Comparison of ENCODE assay signal across 9 cellular contexts in the genomic region with DNA sequence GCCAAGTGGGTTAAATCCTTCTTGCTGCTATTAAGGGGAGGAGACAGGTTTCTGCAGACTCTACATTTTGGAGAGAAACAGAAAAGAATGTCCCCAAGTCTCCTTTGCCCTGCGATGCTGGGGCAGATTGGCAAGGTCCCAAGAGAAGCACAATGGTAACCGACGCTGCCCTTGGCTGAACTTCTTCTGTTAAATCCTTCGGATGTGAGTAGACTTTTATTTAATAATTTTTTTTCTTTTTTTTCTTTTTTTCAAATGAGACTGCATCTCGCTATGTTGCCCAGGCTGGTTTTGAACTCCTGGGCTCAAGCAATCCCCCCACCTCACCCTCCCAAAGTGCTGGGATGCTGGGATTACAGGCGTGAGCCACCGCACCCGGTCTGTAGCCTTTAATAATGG. TPM values are rescaled to one million over a fixed set of nuclear protein-coding genes. Genes with fewer than 3 reads are reported as not detected.
DNase-seq lines count a peak whose midpoint lies in the region; ATAC-seq, FAIRE-seq and TF ChIP-seq lines count a peak whose summit lies in the region.
"Had no signal": no experiment of that assay in that cellular context is flagged by ENCODE, and none has a peak within 500 bp of the region (broad histone marks: within the 10 kb centered on the region; RNA-seq: fewer than 3 reads in every experiment).

No MANE protein-coding gene starts in this region.

- H3K56ac ChIP-seq in mesendoderm (ENCODE audit: low read length), result no peak overlapping the region

- no peak for TF ChIP-seq CTCF in CD8-positive, alpha-beta T cell (IDR thresholded peaks at IDR 0.05)
- no peak for TF ChIP-seq CTCF in natural killer cell (IDR thresholded peaks at IDR 0.05)

- H3K4me2 ChIP-seq in mesendoderm (ENCODE audit: low read length), result no peak overlapping the region

- peak in 1 of 7 experiments; percentile 34 for DNase-seq in CD8-positive, alpha-beta T cell
- DNase-seq in MG63 (peak; percentile 23), cerebellar cortex (ENCODE audit: low spot score) (peak; percentile 42), natural killer cell (no peak), HPDE6-E6E7 (ENCODE audit: extremely low spot score) (no peak), frontal cortex (ENCODE audit: low spot score in 2 of 2) (no peak), mesendoderm (no peak), H54 (ENCODE audit: insufficient read length, low spot score) (no peak)

- peaks cover 45% of the 10 kb centered on the region for H3K4me1 ChIP-seq in CD8-positive, alpha-beta T cell (ENCODE audit: insufficient read depth, low read length)
- no peaks in the 10 kb centered on the region for H3K4me1 ChIP-seq in mesendoderm (ENCODE audit: control insufficient read depth, low read depth, low read length)

- no peak overlapping the region for H2BK15ac ChIP-seq in mesendoderm (replicated peaks; ENCODE audit: low read depth)

- no CpG with 5 or more reads among the region's 8 CpGs for whole genome bisulfite sequencing in mesendoderm (ENCODE audit: extremely low coverage, insufficient coverage, low lambda C conversion rate)

- no peak overlapping the region for H3K9ac ChIP-seq in mesendoderm (ENCODE audit: low read length)

- POLR2A ChIA-PET in CD8-positive, alpha-beta T cell (lab: Charles Lee), result interaction anchor here (0.9 to 2.1 kb wide), 2 partner anchors 9 to 20 kb away, joined by 3 to 12 read pairs; a partner anchor contains a TSS

- no peak overlapping the region for H3K4me3 ChIP-seq in CD8-positive, alpha-beta T cell (ENCODE audit: low read depth, low read length)
- H3K4me3 ChIP-seq in MG63, result peak overlapping the region; percentile 88
- no peak overlapping the region for H3K4me3 ChIP-seq in mesendoderm (ENCODE audit: low read length)

- H3K27ac ChIP-seq in CD8-positive, alpha-beta T cell (ENCODE audit: low read depth, low read length), result no peak overlapping the region
- H3K27ac ChIP-seq in mesendoderm (ENCODE audit: low read depth, low read length), result no peak overlapping the region

- no peaks in the 10 kb centered on the region for H3K79me1 ChIP-seq in mesendoderm (ENCODE audit: low read length)

- intact Hi-C loops in CD8-positive, alpha-beta T cell (cut with DNase I, micrococcal nuclease), result loop anchor here in 1 of 2 experiments (1.0 kb wide), 1 partner anchor 21 kb away; a partner anchor contains a TSS
- intact Hi-C loops in natural killer cell (cut with micrococcal nuclease), result no loop called here

- TF ChIP-seq POLR2A in H54 (IDR thresholded peaks at IDR 0.05; ENCODE audit: low read depth, low read length), result no peak

- no peaks in the 10 kb centered on the region for H3K27me3 ChIP-seq in CD8-positive, alpha-beta T cell (ENCODE audit: insufficient read depth, low read length)
- H3K27me3 ChIP-seq in MG63, result no peaks in the 10 kb centered on the region
- no peaks in the 10 kb centered on the region for H3K27me3 ChIP-seq in mesendoderm (ENCODE audit: insufficient read depth, low read length, poor library complexity)
- H3K27me3 ChIP-seq: pancreas had no signal

- H2BK120ac ChIP-seq in mesendoderm (ENCODE audit: low read depth, low read length), result no peak overlapping the region

- no peak overlapping the region for H3K23ac ChIP-seq in mesendoderm (ENCODE audit: low read length)

- H3K4me1 Mint-ChIP-seq in CD8-positive, alpha-beta T cell (ENCODE audit: low read depth), result peaks cover 53% of the 10 kb centered on the region
- peaks cover 31 to 43% of the 10 kb centered on the region in 2 donors for H3K4me1 Mint-ChIP-seq in natural killer cell

- no peak for FAIRE-seq in frontal cortex (lab: Jason Lieb, UNC)
- FAIRE-seq in H54 (lab: Jason Lieb, UNC), result no peak
- FAIRE-seq: pancreas had no signal

- H4K8ac ChIP-seq in mesendoderm (ENCODE audit: low read depth, low read length), result no peak overlapping the region

- peak overlapping the region; percentile 88 for H3K27ac Mint-ChIP-seq in CD8-positive, alpha-beta T cell
- peak overlapping the region; percentile 60 to 83 for H3K27ac Mint-ChIP-seq in natural killer cell

- H4K5ac ChIP-seq in mesendoderm (ENCODE audit: low read length), result no peak overlapping the region

- no peak overlapping the region for H3K18ac ChIP-seq in mesendoderm (ENCODE audit: low read length)

- no peaks in the 10 kb centered on the region for H3K27me3 Mint-ChIP-seq in CD8-positive, alpha-beta T cell (ENCODE audit: low read depth)
- H3K27me3 Mint-ChIP-seq in natural killer cell (ENCODE audit: low read depth in 2 of 2), result peaks cover 0 to 11% of the 10 kb centered on the region in 2 donors

- CTCF ChIA-PET in CD8-positive, alpha-beta T cell (lab: Charles Lee), result interaction anchor here (1.4 kb wide), 1 partner anchor 139 kb away, joined by 4 read pairs; no protein-coding TSS in a partner anchor

- H2BK5ac ChIP-seq in mesendoderm (ENCODE audit: low read length), result no peak overlapping the region

- H3K36me3 Mint-ChIP-seq in CD8-positive, alpha-beta T cell, result peaks cover 2% of the 10 kb centered on the region
- H3K36me3 Mint-ChIP-seq in natural killer cell, result no peaks in the 10 kb centered on the region

- H3K4ac ChIP-seq in mesendoderm (ENCODE audit: low read depth, low read length), result no peak overlapping the region

- H3K36me3 ChIP-seq in CD8-positive, alpha-beta T cell (ENCODE audit: insufficient read depth, low read length), result no peaks in the 10 kb centered on the region
- no peaks in the 10 kb centered on the region; the same call in 1 of the 2 replicates for H3K36me3 ChIP-seq in MG63
- H3K36me3 ChIP-seq in mesendoderm (ENCODE audit: control insufficient read depth, insufficient read depth, low read length), result no peaks in the 10 kb centered on the region
- H3K36me3 ChIP-seq: pancreas had no signal

- no peaks in the 10 kb centered on the region for H3K9me3 ChIP-seq in CD8-positive, alpha-beta T cell (ENCODE audit: low read length)
- peaks cover 2% of the 10 kb centered on the region; the same call in 1 of the 2 replicates for H3K9me3 ChIP-seq in MG63
- H3K9me3 ChIP-seq: pancreas had no signal

- H3K9me3 Mint-ChIP-seq in CD8-positive, alpha-beta T cell, result peaks cover 4% of the 10 kb centered on the region
- no peaks in the 10 kb centered on the region for H3K9me3 Mint-ChIP-seq in natural killer cell

- H3K79me2 ChIP-seq in mesendoderm (ENCODE audit: control insufficient read depth, insufficient read depth, low read length), result no peaks in the 10 kb centered on the region

- no peak overlapping the region for H2AK5ac ChIP-seq in mesendoderm (ENCODE audit: low read length)

- no peak for ATAC-seq in CD8-positive, alpha-beta T cell
- no peak for ATAC-seq in natural killer cell

- H3K4me3 Mint-ChIP-seq in CD8-positive, alpha-beta T cell, result peak overlapping the region; percentile 82
- H3K4me3 Mint-ChIP-seq in natural killer cell, result peak overlapping the region; percentile 57

RNA-seq across cellular contexts. Expression of a gene that starts 13.9 kb away (rescaled TPM):
- 10 to 100 TPM; 69.9 to 71.6 TPM for total RNA-seq in CD8-positive, alpha-beta T cell
- total RNA-seq in MG63 (2014; rRNA removed; shearing (Covaris generic); ENCODE audit: low replicate concordance), result 296 and 323 TPM in 2 replicates
- total RNA-seq in natural killer cell, result 10 to 100 TPM; 74.7 to 96.3 (median 75.2) TPM
- 106 TPM for total RNA-seq in frontal cortex
- 592 TPM for polyA plus RNA-seq in mesendoderm (2013, experiment 1 of 2)
- polyA plus RNA-seq in mesendoderm (2013, experiment 2 of 2), result 600 TPM

RNA-seq across cellular contexts. Expression of a gene that starts 14.1 kb away (rescaled TPM):
- 10 to 100 TPM; 29.4 to 31.7 TPM for total RNA-seq in CD8-positive, alpha-beta T cell
- total RNA-seq in MG63 (2014; rRNA removed; shearing (Covaris generic); ENCODE audit: low replicate concordance), result 15.6 and 17.0 TPM in 2 replicates
- total RNA-seq in natural killer cell (10 to 100 TPM; 17.4 to 27.0 (median 24.7) TPM), frontal cortex (28.9 TPM)
- polyA plus RNA-seq in mesendoderm (2013, experiment 1 of 2), result 39.4 TPM
- polyA plus RNA-seq in mesendoderm (2013, experiment 2 of 2), result 37.9 TPM

RNA-seq across cellular contexts. Expression of a gene that starts 20.4 kb away (rescaled TPM):
- 10 to 100 TPM in 1 of 2 experiments, 1 to 10 TPM in 1; 9.2 to 11.2 TPM for total RNA-seq in CD8-positive, alpha-beta T cell
- 94.3 and 148 TPM in 2 replicates for total RNA-seq in MG63 (2014; rRNA removed; shearing (Covaris generic); ENCODE audit: low replicate concordance)
- 10 to 100 TPM in 2 of 3 donors, 1 to 10 TPM in 1; 9.0 to 15.7 (median 12.9) TPM for total RNA-seq in natural killer cell
- 12.6 TPM for total RNA-seq in frontal cortex
- 51.3 TPM for polyA plus RNA-seq in mesendoderm (2013, experiment 1 of 2)
- 51.7 TPM for polyA plus RNA-seq in mesendoderm (2013, experiment 2 of 2)

RNA-seq across cellular contexts. Expression of a gene that starts 45.5 kb away (rescaled TPM):
- total RNA-seq in CD8-positive, alpha-beta T cell, result under 1 TPM; 0.14 to 0.27 TPM
- total RNA-seq in MG63 (2014; rRNA removed; shearing (Covaris generic); ENCODE audit: low replicate concordance), result 2.2 and 4.2 TPM in 2 replicates
- under 1 TPM in 2 of 3 donors, not detected in 1; 0.14 to 0.23 TPM for total RNA-seq in natural killer cell
- 3.3 TPM for total RNA-seq in frontal cortex
- polyA plus RNA-seq in mesendoderm (2013, experiment 1 of 2), result 32.5 TPM
- 31.7 TPM for polyA plus RNA-seq in mesendoderm (2013, experiment 2 of 2)

RNA-seq across cellular contexts. Expression of a gene that starts 54.9 kb away (rescaled TPM):
- 1 to 10 TPM; 2.9 to 3.6 TPM for total RNA-seq in CD8-positive, alpha-beta T cell
- total RNA-seq in MG63 (2014; rRNA removed; shearing (Covaris generic); ENCODE audit: low replicate concordance), result 0.12 and 0.33 TPM in 2 replicates
- total RNA-seq in natural killer cell (10 to 100 TPM in 1 of 3 donors, 1 to 10 TPM in 2; 6.3 to 11.2 (median 10.0) TPM), frontal cortex (1.2 TPM)
- 14.5 TPM for polyA plus RNA-seq in mesendoderm (2013, experiment 1 of 2)
- polyA plus RNA-seq in mesendoderm (2013, experiment 2 of 2), result 13.3 TPM

Comparison
In these comparisons a context has a peak if more than half of its experiments do, and no peak if none do; other contexts are left out.
1. DNase-seq: peak in MG63 (single experiment) and cerebellar cortex (single experiment); none in natural killer cell (single experiment), HPDE6-E6E7 (single experiment), frontal cortex (0 of 2), mesendoderm (single experiment) and H54 (single experiment).